26 cellular contexts compared by ENCODE assay signal in genomic region chr6:121886223-121886830, GRCh38.
DNase-seq lines count a peak whose midpoint lies in the region; ATAC-seq and TF ChIP-seq lines count a peak whose summit lies in the region.
"Had no signal": no experiment of that assay in that cellular context is flagged by ENCODE, and none has a peak within 500 bp of the region (broad histone marks: within the 10 kb centered on the region; RNA-seq: fewer than 3 reads in every experiment).

No MANE protein-coding gene starts in this region.

- H3K36me3 Mint-ChIP-seq in activated naive CD8-positive, alpha-beta T cell, result no peaks in the 10 kb centered on the region
- H3K36me3 Mint-ChIP-seq in activated naive CD8-positive, alpha-beta T cell treated with anti-CD3 and anti-CD28 coated beads for 36 hours, result no peaks in the 10 kb centered on the region
- no peaks in the 10 kb centered on the region for H3K36me3 Mint-ChIP-seq in Caco-2 (ENCODE audit: insufficient read depth, unreplicated experiment)
- H3K36me3 Mint-ChIP-seq: CD14-positive monocyte, natural killer cell, T-cell had no signal

- TF ChIP-seq POLR2A in breast epithelium (IDR thresholded peaks at IDR 0.05), result no peak

- H3K27ac Mint-ChIP-seq in activated naive CD8-positive, alpha-beta T cell, result peak overlapping the region; percentile 22
- H3K27ac Mint-ChIP-seq in activated naive CD8-positive, alpha-beta T cell treated with anti-CD3 and anti-CD28 coated beads for 36 hours, result no peak overlapping the region
- H3K27ac Mint-ChIP-seq in Caco-2 (ENCODE audit: unreplicated experiment), result no peak overlapping the region
- H3K27ac Mint-ChIP-seq: activated naive CD8-positive, alpha-beta T cell treated with anti-CD3 and anti-CD28 coated beads, Interleukin-2, amount 50 U/mL, for 24 hours; activated T-helper 17 cell treated with anti-CD3 and anti-CD28 coated beads, Interleukin-2, amount 50 U/mL, for 72 hours; CD14-positive monocyte; natural killer cell; T-cell had no signal

- H3K27me3 Mint-ChIP-seq in activated naive CD8-positive, alpha-beta T cell, result peaks cover 2% of the 10 kb centered on the region
- H3K27me3 Mint-ChIP-seq in activated naive CD8-positive, alpha-beta T cell treated with anti-CD3 and anti-CD28 coated beads for 36 hours, result no peaks in the 10 kb centered on the region
- no peaks in the 10 kb centered on the region for H3K27me3 Mint-ChIP-seq in Caco-2 (ENCODE audit: insufficient read depth, unreplicated experiment)
- H3K27me3 Mint-ChIP-seq: activated naive CD8-positive, alpha-beta T cell treated with anti-CD3 and anti-CD28 coated beads, Interleukin-2, amount 50 U/mL, for 24 hours; activated T-helper 17 cell treated with anti-CD3 and anti-CD28 coated beads, Interleukin-2, amount 50 U/mL, for 72 hours; T-cell had no signal

- no peak for ATAC-seq in GM19463 (IDR thresholded peaks at IDR 0.05; ENCODE audit: unreplicated experiment)
- ATAC-seq: activated naive CD8-positive, alpha-beta T cell treated with anti-CD3 and anti-CD28 coated beads, Interleukin-2, amount 50 U/mL, for 24 hours; activated T-helper 17 cell treated with anti-CD3 and anti-CD28 coated beads, Interleukin-2, amount 50 U/mL, for 72 hours; natural killer cell; Right ventricle myocardium inferior; stimulated activated naive CD8-positive, alpha-beta T cell treated with anti-CD3 and anti-CD28 coated beads, Interleukin-15, Interleukin-2, amounts not matched to agents 100 U/mL and 50 U/mL, for 24 hours; T-cell had no signal

- DNase-seq in activated naive CD8-positive, alpha-beta T cell treated with anti-CD3 and anti-CD28 coated beads for 36 hours, result no peak
- no peak for DNase-seq in breast epithelium (ENCODE audit: low spot score in 2 of 2)
- peak; percentile 65 to 82 for DNase-seq in foreskin fibroblast
- no peak for DNase-seq in DMS79 treated with DMSO at 0.1 percent for 48 hours (lab: John Stamatoyannopoulos, UW)
- DNase-seq in stimulated activated naive CD4-positive, alpha-beta T cell (lab: John Stamatoyannopoulos, UW), result no peak
- DNase-seq in Caco-2, result no peak
- DNase-seq: 8988T; activated CD4-positive, alpha-beta T cell treated with anti-CD3 and anti-CD28 coated beads for 4 hours; activated naive CD8-positive, alpha-beta T cell treated with anti-CD3 and anti-CD28 coated beads, Interleukin-2, amount 50 U/mL, for 24 hours; dorsolateral prefrontal cortex; islet precursor cell; natural killer cell; NCI-H1092 treated with DMSO at 0.1 percent for 48 hours; NCI-H2081; NCI-H524; stimulated activated CD4-positive, alpha-beta T cell treated with anti-CD3 and anti-CD28 coated beads, Interleukin-2, amount 100 ng/mL, for 24 hours; stimulated activated naive CD8-positive, alpha-beta T cell treated with anti-CD3 and anti-CD28 coated beads, Interleukin-15, Interleukin-2, amounts not matched to agents 100 U/mL and 50 U/mL, for 24 hours; T-cell; transverse colon had no signal

- intact Hi-C loops in breast epithelium (cut with DNase I; ENCODE audit: low total_unique reads), result no loop called here
- intact Hi-C loops in Caco-2 (cut with micrococcal nuclease; ENCODE audit: unreplicated experiment), result no loop called here

- H3K4me1 ChIP-seq in breast epithelium (no peaks in the 10 kb centered on the region), Caco-2 (peaks cover 25% of the 10 kb centered on the region)
- H3K4me1 ChIP-seq: parathyroid adenoma, transverse colon had no signal

- no TSS peak for BruUV-seq in Caco-2 (replicated peaks; lab: Mats Ljungman, UMichigan)

- H3K4me3 ChIP-seq in breast epithelium, result no peak overlapping the region
- H3K4me3 ChIP-seq in foreskin fibroblast (ENCODE audit: low read depth in 1 of 2, low read length in 2 of 2), result no peak overlapping the region
- H3K4me3 ChIP-seq in Caco-2 (ENCODE audit: low read depth, low read length), result no peak overlapping the region
- H3K4me3 ChIP-seq: dorsolateral prefrontal cortex, transverse colon had no signal

- H3K4me3 Mint-ChIP-seq in activated naive CD8-positive, alpha-beta T cell, result no peak overlapping the region
- H3K4me3 Mint-ChIP-seq in activated naive CD8-positive, alpha-beta T cell treated with anti-CD3 and anti-CD28 coated beads for 36 hours, result no peak overlapping the region
- no peak overlapping the region for H3K4me3 Mint-ChIP-seq in Caco-2 (ENCODE audit: unreplicated experiment)
- H3K4me3 Mint-ChIP-seq: activated naive CD8-positive, alpha-beta T cell treated with anti-CD3 and anti-CD28 coated beads, Interleukin-2, amount 50 U/mL, for 24 hours; activated T-helper 17 cell treated with anti-CD3 and anti-CD28 coated beads, Interleukin-2, amount 50 U/mL, for 72 hours; CD14-positive monocyte; natural killer cell; T-cell had no signal

- no peaks in the 10 kb centered on the region for H3K4me1 Mint-ChIP-seq in activated naive CD8-positive, alpha-beta T cell (ENCODE audit: low read depth)
- no peaks in the 10 kb centered on the region for H3K4me1 Mint-ChIP-seq in activated naive CD8-positive, alpha-beta T cell treated with anti-CD3 and anti-CD28 coated beads for 36 hours
- peaks cover 13% of the 10 kb centered on the region for H3K4me1 Mint-ChIP-seq in Caco-2 (ENCODE audit: low read depth, unreplicated experiment)
- H3K4me1 Mint-ChIP-seq: activated naive CD8-positive, alpha-beta T cell treated with anti-CD3 and anti-CD28 coated beads, Interleukin-2, amount 50 U/mL, for 24 hours; activated T-helper 17 cell treated with anti-CD3 and anti-CD28 coated beads, Interleukin-2, amount 50 U/mL, for 72 hours; CD14-positive monocyte; natural killer cell; T-cell had no signal

- no peaks in the 10 kb centered on the region for H3K27me3 ChIP-seq in breast epithelium
- no peaks in the 10 kb centered on the region; the same call in 1 of the 2 replicates for H3K27me3 ChIP-seq in Caco-2 (replicated peaks; ENCODE audit: control insufficient read depth, insufficient read depth, low read length)
- H3K27me3 ChIP-seq: dorsolateral prefrontal cortex, transverse colon had no signal

- H3K9me3 Mint-ChIP-seq in activated naive CD8-positive, alpha-beta T cell (ENCODE audit: low read depth), result no peaks in the 10 kb centered on the region
- H3K9me3 Mint-ChIP-seq in activated naive CD8-positive, alpha-beta T cell treated with anti-CD3 and anti-CD28 coated beads for 36 hours, result no peaks in the 10 kb centered on the region
- H3K9me3 Mint-ChIP-seq in Caco-2 (ENCODE audit: unreplicated experiment), result no peaks in the 10 kb centered on the region
- H3K9me3 Mint-ChIP-seq: activated naive CD8-positive, alpha-beta T cell treated with anti-CD3 and anti-CD28 coated beads, Interleukin-2, amount 50 U/mL, for 24 hours; activated T-helper 17 cell treated with anti-CD3 and anti-CD28 coated beads, Interleukin-2, amount 50 U/mL, for 72 hours; T-cell had no signal

- POLR2A ChIA-PET in Caco-2 (lab: Charles Lee), result no interaction called here

- no peak for TF ChIP-seq CTCF in breast epithelium (IDR thresholded peaks at IDR 0.05)
- TF ChIP-seq CTCF in foreskin fibroblast (IDR thresholded peaks at IDR 0.05; ENCODE audit: low read depth, low read length), result no peak
- TF ChIP-seq CTCF in Caco-2 (IDR thresholded peaks at IDR 0.05; ENCODE audit: insufficient read depth in 1 of 2, low read depth in 1 of 2, low read length in 1 of 2, severe bottlenecking in 1 of 2, unreplicated experiment in 1 of 2), result no peak

- H3K9me3 ChIP-seq in breast epithelium (no peaks in the 10 kb centered on the region), Caco-2 (peaks cover 4% of the 10 kb centered on the region; the same call in 1 of the 2 replicates)
- H3K9me3 ChIP-seq: transverse colon had no signal

- H3K27ac ChIP-seq in breast epithelium, result peak overlapping the region; percentile 44 to 69
- H3K27ac ChIP-seq: dorsolateral prefrontal cortex, KMS-11, parathyroid adenoma, transverse colon had no signal

- CTCF ChIA-PET in Caco-2 (lab: Charles Lee), result no interaction called here

- H3K36me3 ChIP-seq in breast epithelium (no peaks in the 10 kb centered on the region), Caco-2 (ENCODE audit: control insufficient read depth, insufficient read depth, low read length) (no peaks in the 10 kb centered on the region)
- H3K36me3 ChIP-seq: transverse colon had no signal

Comparison
In these comparisons a context has a peak if more than half of its experiments do, and no peak if none do; other contexts are left out.
1. DNase-seq: peak in foreskin fibroblast (2 of 2); none in activated naive CD8-positive, alpha-beta T cell treated with anti-CD3 and anti-CD28 coated beads for 36 hours (single experiment), breast epithelium (0 of 2), DMS79 treated with DMSO at 0.1 percent for 48 hours (single experiment), stimulated activated naive CD4-positive, alpha-beta T cell (0 of 6) and Caco-2 (0 of 2).